ENCODE assay signal across 2 cellular contexts in genomic region chr7:111561909-111562732, GRCh38.
A peak's percentile ranks its signal among the peaks of the same experiment; 100 is the strongest.
TF ChIP-seq lines count a peak whose summit lies in the region.

Gene IMMP2L (minus strand): TSS chr7:111562492.

TF ChIP-seq in HEK293, 187 proteins besides CTCF, POLR2A, EP300 and RAD21 (continued from another document and continues in another):
- TF ChIP-seq HIC1 (tag by site-specific recombination; IDR thresholded peaks at IDR 0.05) (peak; percentile 65), ZNF792 (tag by site-specific recombination; IDR thresholded peaks at IDR 0.05) (no peak), SP2 (tag by site-specific recombination; IDR thresholded peaks at IDR 0.05) (peak; percentile 42), ZNF114 (tag by site-specific recombination; IDR thresholded peaks at IDR 0.05) (no peak), PATZ1 (tag by site-specific recombination; IDR thresholded peaks at IDR 0.05) (peak; percentile 66), ZNF501 (tag by site-specific recombination; IDR thresholded peaks at IDR 0.05) (no peak), WT1 (tag by site-specific recombination; IDR thresholded peaks at IDR 0.05) (no peak), ZNF362 (tag by site-specific recombination; IDR thresholded peaks at IDR 0.05) (no peak), ZNF521 (tag by site-specific recombination; IDR thresholded peaks at IDR 0.05) (no peak), GLI4 (tag by site-specific recombination; IDR thresholded peaks at IDR 0.05) (no peak), GLIS2 (tag by site-specific recombination; IDR thresholded peaks at IDR 0.05) (peak; percentile 81), ZNF121 (tag by site-specific recombination; IDR thresholded peaks at IDR 0.05) (no peak), ZXDB (tag by site-specific recombination; IDR thresholded peaks at IDR 0.05) (0 out of 2 replicates have a peak, but pooled peaks have one; percentile 13), ZNF174 (tag by site-specific recombination; IDR thresholded peaks at IDR 0.05) (no peak), ZSCAN16 (tag by site-specific recombination; IDR thresholded peaks at IDR 0.05) (no peak), ZBTB8A (tag by site-specific recombination; IDR thresholded peaks at IDR 0.05) (peak; percentile 85), ZNF16 (tag by site-specific recombination; IDR thresholded peaks at IDR 0.05; ENCODE audit: low read depth) (no peak), PRDM1 (tag by site-specific recombination; IDR thresholded peaks at IDR 0.05) (no peak), ZNF404 (tag by site-specific recombination; IDR thresholded peaks at IDR 0.05) (no peak), ZNF596 (tag by site-specific recombination; IDR thresholded peaks at IDR 0.05) (no peak), ZFP41 (tag by site-specific recombination; IDR thresholded peaks at IDR 0.05; ENCODE audit: borderline replicate concordance) (no peak), ZNF488 (tag by site-specific recombination; IDR thresholded peaks at IDR 0.05) (no peak), HOXC10 (CRISPR knock-in tag; IDR thresholded peaks at IDR 0.05) (no peak), ZNF747 (tag by site-specific recombination; IDR thresholded peaks at IDR 0.05) (no peak), OSR2 (tag by site-specific recombination; IDR thresholded peaks at IDR 0.05) (no peak), ZNF510 (tag by site-specific recombination; IDR thresholded peaks at IDR 0.05; ENCODE audit: insufficient replicate concordance) (no peak), ZNF2 (tag by site-specific recombination; IDR thresholded peaks at IDR 0.05) (peak; percentile 70), ZNF311 (tag by site-specific recombination; IDR thresholded peaks at IDR 0.05; ENCODE audit: borderline replicate concordance) (no peak)

TF ChIP-seq in SK-N-SH treated with all-trans-retinoic acid at 6 μM for 48 hours, 23 proteins besides CTCF, POLR2A, EP300 and RAD21 (continued from another document):
- TF ChIP-seq TSHZ2 (CRISPR knock-in tag; IDR thresholded peaks at IDR 0.05) (0 out of 2 replicates have a peak, but pooled peaks have one; percentile 65), BACH2 (CRISPR knock-in tag; IDR thresholded peaks at IDR 0.05; ENCODE audit: borderline replicate concordance) (0 out of 2 replicates have a peak, but pooled peaks have one; percentile 4), ZFP3 (CRISPR knock-in tag; IDR thresholded peaks at IDR 0.05) (0 out of 2 replicates have a peak, but pooled peaks have one; percentile 45)
